12 cellular contexts compared by ENCODE assay signal in the genomic region with DNA sequence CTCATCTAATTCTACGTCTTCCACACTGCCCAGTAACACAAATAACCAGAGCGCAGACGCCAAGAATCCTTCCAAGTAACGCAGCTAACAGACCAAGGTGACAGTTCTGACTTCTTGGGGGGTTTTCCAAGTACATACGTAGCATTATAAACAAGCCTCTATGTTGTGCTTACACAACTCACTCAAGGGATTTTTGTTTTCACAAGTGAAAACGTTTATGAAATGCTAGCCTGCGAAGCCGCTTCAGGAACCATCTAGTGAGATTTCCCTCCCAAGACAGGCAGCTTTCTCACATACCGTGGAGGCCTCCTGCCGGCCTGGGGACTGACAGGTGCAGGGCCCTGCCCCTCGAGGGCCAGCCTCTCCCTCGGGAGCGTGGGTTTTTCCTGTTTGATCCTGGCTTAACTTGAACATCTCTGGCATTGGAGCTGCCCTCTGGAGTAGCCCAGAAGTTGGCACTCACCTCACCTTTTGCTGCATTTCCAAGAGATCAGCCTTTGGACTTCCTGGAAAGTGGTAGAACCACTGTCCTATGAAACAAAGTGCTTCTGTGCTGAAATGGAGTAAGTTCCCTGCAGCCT.
DNase-seq lines count a peak whose midpoint lies in the region; ATAC-seq and TF ChIP-seq lines count a peak whose summit lies in the region.
"Had no signal": no experiment of that assay in that cellular context is flagged by ENCODE, and none has a peak within 500 bp of the region (broad histone marks: within the 10 kb centered on the region; RNA-seq: fewer than 3 reads in every experiment).

No MANE protein-coding gene starts in this region.

- peak overlapping the region; percentile 55 for H3K27ac ChIP-seq in VCaP
- H3K27ac ChIP-seq in naive thymus-derived CD4-positive, alpha-beta T cell (ENCODE audit: low read depth, low read length) = no peak overlapping the region
- H3K27ac ChIP-seq: A549, left lung had no signal

- H3K4me1 ChIP-seq in naive thymus-derived CD4-positive, alpha-beta T cell (ENCODE audit: control insufficient read depth in 2 of 2, insufficient read depth in 2 of 2, low read length in 2 of 2) = peaks cover 0 to 7% of the 10 kb centered on the region in 2 donors
- H3K4me1 ChIP-seq: A549 had no signal

- DNase-seq in NCI-H345 (lab: John Stamatoyannopoulos, UW) = peak; percentile 37
- no peak for DNase-seq in NCI-H345 treated with DMSO at 0.1 percent for 48 hours (lab: John Stamatoyannopoulos, UW; ENCODE audit: unreplicated experiment)
- peak; percentile 43 for DNase-seq in type B pancreatic cell (ENCODE audit: extremely low spot score, unreplicated experiment)
- no peak for DNase-seq in NCI-H774 (lab: John Stamatoyannopoulos, UW)
- DNase-seq in naive thymus-derived CD4-positive, alpha-beta T cell = no peak
- DNase-seq: activated T-cell treated with anti-CD3 and anti-CD28 coated beads for 4 hours, NCI-H748 treated with DMSO at 0.1 percent for 48 hours had no signal

- H3K27me3 ChIP-seq in naive thymus-derived CD4-positive, alpha-beta T cell (ENCODE audit: control insufficient read depth in 2 of 2, insufficient read depth in 2 of 2, low read length in 2 of 2) = no peaks in the 10 kb centered on the region
- H3K27me3 ChIP-seq: left lung had no signal

- H3K36me3 Mint-ChIP-seq in type B pancreatic cell = peaks cover 4% of the 10 kb centered on the region
- no peaks in the 10 kb centered on the region for H3K36me3 Mint-ChIP-seq in naive thymus-derived CD4-positive, alpha-beta T cell

- H3K36me3 ChIP-seq in naive thymus-derived CD4-positive, alpha-beta T cell (ENCODE audit: control insufficient read depth in 2 of 3, insufficient read depth in 3 of 3, low read length in 3 of 3) = no peaks in the 10 kb centered on the region
- H3K36me3 ChIP-seq: left lung had no signal

- CTCF ChIA-PET in naive thymus-derived CD4-positive, alpha-beta T cell (lab: Charles Lee) = interaction anchor here (2.2 kb wide), 1 partner anchor 18 kb away, joined by 8 read pairs; no protein-coding TSS in a partner anchor

- H3K27ac Mint-ChIP-seq in type B pancreatic cell = peak overlapping the region; percentile 29
- no peak overlapping the region for H3K27ac Mint-ChIP-seq in naive thymus-derived CD4-positive, alpha-beta T cell

- H3K27me3 Mint-ChIP-seq in type B pancreatic cell = no peaks in the 10 kb centered on the region
- H3K27me3 Mint-ChIP-seq in naive thymus-derived CD4-positive, alpha-beta T cell = no peaks in the 10 kb centered on the region

- TF ChIP-seq CTCF in VCaP (conservative IDR thresholded peaks at IDR 0.05) (no peak), type B pancreatic cell (conservative IDR thresholded peaks at IDR 0.05) (no peak)

- intact Hi-C loops in naive thymus-derived CD4-positive, alpha-beta T cell (cut with micrococcal nuclease) = loop anchor here in 1 of 2 donors (5.0 kb wide), 2 partner anchors 231 to 671 kb away; no protein-coding TSS in a partner anchor

- peak; percentile 48 for ATAC-seq in HG02938 (IDR thresholded peaks at IDR 0.05; ENCODE audit: unreplicated experiment)
- no peak for ATAC-seq in GM18519 (IDR thresholded peaks at IDR 0.05; ENCODE audit: low FRiP score, unreplicated experiment)
- ATAC-seq in naive thymus-derived CD4-positive, alpha-beta T cell = no peak
- ATAC-seq: A549, left lung had no signal

- H3K4me3 Mint-ChIP-seq in type B pancreatic cell = no peak overlapping the region
- H3K4me3 Mint-ChIP-seq in naive thymus-derived CD4-positive, alpha-beta T cell = no peak overlapping the region

- H3K4me1 Mint-ChIP-seq in type B pancreatic cell (ENCODE audit: unreplicated experiment) = peaks cover 34% of the 10 kb centered on the region
- H3K4me1 Mint-ChIP-seq in naive thymus-derived CD4-positive, alpha-beta T cell = peaks cover 0 to 8% (median 6%) of the 10 kb centered on the region in 7 donors

- H3K4me3 ChIP-seq in naive thymus-derived CD4-positive, alpha-beta T cell (ENCODE audit: low read length) = no peak overlapping the region
- H3K4me3 ChIP-seq: A549, left lung had no signal

- POLR2A ChIA-PET in naive thymus-derived CD4-positive, alpha-beta T cell (lab: Charles Lee) = no interaction called here

- no peaks in the 10 kb centered on the region for H3K9me3 ChIP-seq in naive thymus-derived CD4-positive, alpha-beta T cell (ENCODE audit: control insufficient read depth in 2 of 3, low read length in 3 of 3)
- H3K9me3 ChIP-seq: A549, left lung had no signal

- no peaks in the 10 kb centered on the region for H3K9me3 Mint-ChIP-seq in type B pancreatic cell
- H3K9me3 Mint-ChIP-seq in naive thymus-derived CD4-positive, alpha-beta T cell = no peaks in the 10 kb centered on the region

Comparison
In these comparisons a context has a peak if more than half of its experiments do, and no peak if none do; other contexts are left out.
1. DNase-seq: peak in NCI-H345 (single experiment) and type B pancreatic cell (single experiment); none in NCI-H345 treated with DMSO at 0.1 percent for 48 hours (single experiment), NCI-H774 (single experiment) and naive thymus-derived CD4-positive, alpha-beta T cell (0 of 9).